8 cellular contexts compared by ENCODE assay signal in genomic region chr5:157328277-157328912, GRCh38.
DNase-seq lines count a peak whose midpoint lies in the region; ATAC-seq and TF ChIP-seq lines count a peak whose summit lies in the region.

No MANE protein-coding gene starts in this region.

- H3K27me3 Mint-ChIP-seq in naive B cell = no peaks in the 10 kb centered on the region

- peak; percentile 97 for ATAC-seq in GM19463 (IDR thresholded peaks at IDR 0.05; ENCODE audit: unreplicated experiment)
- peak; percentile 85 for ATAC-seq in HG03565 (IDR thresholded peaks at IDR 0.05; ENCODE audit: unreplicated experiment)
- ATAC-seq in naive B cell (ENCODE audit: low read depth in 2 of 2) = peak; percentile 98

- peaks cover 10 to 13% (median 11%) of the 10 kb centered on the region in 3 donors for H3K4me1 Mint-ChIP-seq in naive B cell

- no peak for TF ChIP-seq POLR2A in erythroblast (IDR thresholded peaks at IDR 0.05; ENCODE audit: low read length)

- no peaks in the 10 kb centered on the region for H3K9me3 Mint-ChIP-seq in naive B cell

- peak overlapping the region in 4 of 6 donors; percentile 47 to 82 (median 74) for H3K27ac Mint-ChIP-seq in naive B cell

- H3K4me3 Mint-ChIP-seq in naive B cell = no peak overlapping the region

- peaks cover 39 to 42% of the 10 kb centered on the region in 2 donors for H3K36me3 Mint-ChIP-seq in naive B cell

- peak; percentile 87 for DNase-seq in D341Med (ENCODE audit: low spot score)
- peak; percentile 22 for DNase-seq in NCI-H82 treated with DMSO at 0.1 percent for 48 hours (lab: John Stamatoyannopoulos, UW; ENCODE audit: unreplicated experiment)
- peak; percentile 49 for DNase-seq in activated CD8-positive, alpha-beta memory T cell treated with anti-CD3 and anti-CD28 coated beads, Interleukin-2, amount 50 U/mL, for 4 hours
- DNase-seq in erythroblast (lab: John Stamatoyannopoulos, UW) = peak; percentile 78 to 82
- peak; percentile 50 for DNase-seq in naive B cell
- DNase-seq in stromal cell of bone marrow (ENCODE audit: low read depth) = peak; percentile 57

Comparison
In these comparisons a context has a peak if more than half of its experiments do, and no peak if none do; other contexts are left out.
1. Peak in every context shown above with its lines: DNase-seq and ATAC-seq.
2. DNase-seq: peak in every context shown above with its lines; median percentile 87 in D341Med; 80 in erythroblast; 57 in stromal cell of bone marrow; 50 in naive B cell; 49 in activated CD8-positive, alpha-beta memory T cell treated with anti-CD3 and anti-CD28 coated beads, Interleukin-2, amount 50 U/mL, for 4 hours; 22 in NCI-H82 treated with DMSO at 0.1 percent for 48 hours.